ENCODE assay signal across 8 cellular contexts in genomic region chr2:62505649-62506420, GRCh38.
A peak's percentile ranks its signal among the peaks of the same experiment; 100 is the strongest.
DNase-seq lines count a peak whose midpoint lies in the region; ATAC-seq and TF ChIP-seq lines count a peak whose summit lies in the region.

TMEM17 (minus strand) TSS chr2:62506195; CDS start chr2:62506129, 66 bp downstream.

- H3K4me3 ChIP-seq in AG09309 (ENCODE audit: control insufficient read depth, low read depth, low read length), result peak within 1 kb of the TSS; percentile 84

- peak; percentile 89 for ATAC-seq in GM18511 (IDR thresholded peaks at IDR 0.05; ENCODE audit: unreplicated experiment)
- ATAC-seq in HG02943 (IDR thresholded peaks at IDR 0.05; ENCODE audit: low read depth, unreplicated experiment), result peak; percentile 81

- H3K4me3 Mint-ChIP-seq in T-helper 2 cell treated with Interferon-gamma antibody and Interleukin-4, amounts not matched to agents 5 μg/mL and 100 μg/mL, for 36 hours, result peak within 1 kb of the TSS; percentile 78

- H3K27ac Mint-ChIP-seq in T-helper 2 cell treated with Interferon-gamma antibody and Interleukin-4, amounts not matched to agents 5 μg/mL and 100 μg/mL, for 36 hours, result peak within 1 kb of the TSS; percentile 26

- no peaks in the 10 kb centered on the region for H3K36me3 Mint-ChIP-seq in T-helper 2 cell treated with Interferon-gamma antibody and Interleukin-4, amounts not matched to agents 5 μg/mL and 100 μg/mL, for 36 hours (ENCODE audit: low read depth)

- TF ChIP-seq CTCF in AG09309 (IDR thresholded peaks at IDR 0.05; ENCODE audit: control insufficient read depth, insufficient read depth, low read depth, low read length, missing control alignments), result no peak

- H3K9me3 Mint-ChIP-seq in T-helper 2 cell treated with Interferon-gamma antibody and Interleukin-4, amounts not matched to agents 5 μg/mL and 100 μg/mL, for 36 hours, result no peaks in the 10 kb centered on the region

- peak; percentile 57 for DNase-seq in AG09309 (ENCODE audit: low read depth)
- peak; percentile 69 for DNase-seq in NCI-H1694 treated with DMSO at 0.1 percent for 48 hours (lab: John Stamatoyannopoulos, UW)
- DNase-seq in T-helper 2 cell treated with Interferon-gamma antibody and Interleukin-4, amounts not matched to agents 5 μg/mL and 100 μg/mL, for 36 hours (ENCODE audit: low spot score), result peak; percentile 47
- peak; percentile 81 for DNase-seq in dedifferentiated amniotic fluid mesenchymal stem cell (ENCODE audit: extremely low spot score)
- DNase-seq in stimulated activated CD4-positive, alpha-beta T cell treated with anti-CD3 and anti-CD28 coated beads, Interleukin-15, amount 100 ng/mL, for 24 hours, result peak; percentile 75

- peaks cover 7% of the 10 kb centered on the region for H3K4me1 Mint-ChIP-seq in T-helper 2 cell treated with Interferon-gamma antibody and Interleukin-4, amounts not matched to agents 5 μg/mL and 100 μg/mL, for 36 hours (ENCODE audit: low read depth)

- H3K27ac ChIP-seq in layer of hippocampus (ENCODE audit: low read depth, low read length), result peak within 1 kb of the TSS; percentile 92

- H3K27me3 ChIP-seq in layer of hippocampus (ENCODE audit: control insufficient read depth, insufficient read depth, low read length), result no peaks in the 10 kb centered on the region

- peaks cover 22% of the 10 kb centered on the region for H3K27me3 Mint-ChIP-seq in T-helper 2 cell treated with Interferon-gamma antibody and Interleukin-4, amounts not matched to agents 5 μg/mL and 100 μg/mL, for 36 hours (ENCODE audit: low read depth)

Comparison
In these comparisons a context has a peak if more than half of its experiments do, and no peak if none do; other contexts are left out.
1. Peak in every context shown above with its lines: DNase-seq, ATAC-seq, H3K4me3 ChIP-seq and H3K27ac ChIP-seq.